8 cellular contexts compared by ENCODE assay signal in genomic region chr6:111480988-111481830, GRCh38. TPM values are rescaled to one million over a fixed set of nuclear protein-coding genes. Genes with fewer than 3 reads are reported as not detected.
DNase-seq lines count a peak whose midpoint lies in the region; ATAC-seq lines count a peak whose summit lies in the region.

No MANE protein-coding gene starts in this region.

- H3K4me3 Mint-ChIP-seq in CD4-positive, alpha-beta memory T cell, result peak overlapping the region; percentile 91 to 98 (median 96)
- peak overlapping the region; percentile 91 to 99 (median 96) for H3K4me3 Mint-ChIP-seq in IgD-negative memory B cell
- peak overlapping the region; percentile 95 for H3K4me3 Mint-ChIP-seq in activated naive CD8-positive, alpha-beta T cell treated with anti-CD3 and anti-CD28 coated beads, Interleukin-2, amount 50 U/mL, for 24 hours

- peaks cover 48% of the 10 kb centered on the region for H3K4me1 ChIP-seq in CD4-positive, alpha-beta memory T cell (ENCODE audit: insufficient read depth, low read length)
- peaks cover 3% of the 10 kb centered on the region for H3K4me1 ChIP-seq in thymus (ENCODE audit: control insufficient read depth, insufficient read depth, low read length)

- peaks cover 0 to 15% of the 10 kb centered on the region in 2 donors for H3K36me3 Mint-ChIP-seq in CD4-positive, alpha-beta memory T cell
- H3K36me3 Mint-ChIP-seq in IgD-negative memory B cell, result no peaks in the 10 kb centered on the region
- peaks cover 5% of the 10 kb centered on the region for H3K36me3 Mint-ChIP-seq in activated naive CD8-positive, alpha-beta T cell treated with anti-CD3 and anti-CD28 coated beads, Interleukin-2, amount 50 U/mL, for 24 hours (ENCODE audit: low read depth)

- DNase-seq in CD4-positive, alpha-beta memory T cell, result no peak
- no peak for DNase-seq in activated naive CD8-positive, alpha-beta T cell treated with anti-CD3 and anti-CD28 coated beads, Interleukin-2, amount 50 U/mL, for 24 hours
- peak; percentile 67 for DNase-seq in left kidney (ENCODE audit: low read depth, low spot score)
- DNase-seq in stimulated activated naive CD4-positive, alpha-beta T cell (lab: John Stamatoyannopoulos, UW), result no peak
- DNase-seq in activated CD4-positive, CD25-positive, alpha-beta regulatory T cell treated with anti-CD3 and anti-CD28 coated beads, Interleukin-2, amount 50 U/mL, for 72 hours, result no peak

- ATAC-seq in activated naive CD8-positive, alpha-beta T cell treated with anti-CD3 and anti-CD28 coated beads, Interleukin-2, amount 50 U/mL, for 24 hours, result no peak
- ATAC-seq in GM21515 (IDR thresholded peaks at IDR 0.05; ENCODE audit: unreplicated experiment), result no peak

- CTCF ChIA-PET in CD4-positive, alpha-beta memory T cell (lab: Charles Lee; ENCODE audit: partially characterized antibody), result interaction anchor here (1.1 kb wide), 1 partner anchor 222 kb away, joined by 7 read pairs; a partner anchor contains a TSS

- WGBS in thymus, result 75% methylated on average over 6 of the region's 6 CpGs

- no peaks in the 10 kb centered on the region for H3K27me3 ChIP-seq in CD4-positive, alpha-beta memory T cell (ENCODE audit: insufficient read depth, low read length)
- no peaks in the 10 kb centered on the region for H3K27me3 ChIP-seq in thymus (ENCODE audit: control insufficient read depth, insufficient read depth)

- POLR2A ChIA-PET in CD4-positive, alpha-beta memory T cell (lab: Charles Lee; ENCODE audit: partially characterized antibody), result interaction anchor here (1.5 kb wide), 1 partner anchor 222 kb away, joined by 5 read pairs; a partner anchor contains a TSS

- H3K9me3 Mint-ChIP-seq in CD4-positive, alpha-beta memory T cell, result peaks cover 0 to 2% (median 0%) of the 10 kb centered on the region in 8 donors
- H3K9me3 Mint-ChIP-seq in IgD-negative memory B cell, result no peaks in the 10 kb centered on the region
- H3K9me3 Mint-ChIP-seq in activated naive CD8-positive, alpha-beta T cell treated with anti-CD3 and anti-CD28 coated beads, Interleukin-2, amount 50 U/mL, for 24 hours, result no peaks in the 10 kb centered on the region

- peak overlapping the region; percentile 70 to 74 for H3K4me3 ChIP-seq in CD4-positive, alpha-beta memory T cell (ENCODE audit: low read length in 2 of 2)
- peak overlapping the region; percentile 97 for H3K4me3 ChIP-seq in thymus (ENCODE audit: low read length)

- intact Hi-C loops in CD4-positive, alpha-beta memory T cell (cut with micrococcal nuclease), result loop anchor here (5.0 to 10.0 kb wide), 7 partner anchors 394 to 1299 kb away; partner anchors contain the start of genes AMD1, CDC40, CDK19 and FAM229B

- H3K27me3 Mint-ChIP-seq in CD4-positive, alpha-beta memory T cell, result peaks cover 0 to 2% of the 10 kb centered on the region in 2 donors
- H3K27me3 Mint-ChIP-seq in IgD-negative memory B cell, result no peaks in the 10 kb centered on the region
- no peaks in the 10 kb centered on the region for H3K27me3 Mint-ChIP-seq in activated naive CD8-positive, alpha-beta T cell treated with anti-CD3 and anti-CD28 coated beads, Interleukin-2, amount 50 U/mL, for 24 hours

- no peaks in the 10 kb centered on the region for H3K36me3 ChIP-seq in CD4-positive, alpha-beta memory T cell (ENCODE audit: insufficient read depth, low read length)
- H3K36me3 ChIP-seq in thymus (ENCODE audit: control insufficient read depth, insufficient read depth), result no peaks in the 10 kb centered on the region

- peak overlapping the region; percentile 80 for H3K27ac ChIP-seq in CD4-positive, alpha-beta memory T cell (ENCODE audit: low read depth, low read length)
- no peak overlapping the region for H3K27ac ChIP-seq in thymus (ENCODE audit: low read depth)

- peaks cover 29 to 48% (median 40%) of the 10 kb centered on the region in 4 donors for H3K4me1 Mint-ChIP-seq in CD4-positive, alpha-beta memory T cell
- peaks cover 29 to 37% (median 30%) of the 10 kb centered on the region in 3 donors for H3K4me1 Mint-ChIP-seq in IgD-negative memory B cell
- H3K4me1 Mint-ChIP-seq in activated naive CD8-positive, alpha-beta T cell treated with anti-CD3 and anti-CD28 coated beads, Interleukin-2, amount 50 U/mL, for 24 hours, result peaks cover 49% of the 10 kb centered on the region

- no peaks in the 10 kb centered on the region for H3K9me3 ChIP-seq in CD4-positive, alpha-beta memory T cell (ENCODE audit: control insufficient read depth in 1 of 2, low read length in 2 of 2)
- no peaks in the 10 kb centered on the region for H3K9me3 ChIP-seq in thymus (ENCODE audit: control insufficient read depth)

- H3K27ac Mint-ChIP-seq in CD4-positive, alpha-beta memory T cell, result peak overlapping the region; percentile 92 to 98 (median 96)
- peak overlapping the region; percentile 87 to 96 (median 94) for H3K27ac Mint-ChIP-seq in IgD-negative memory B cell
- H3K27ac Mint-ChIP-seq in activated naive CD8-positive, alpha-beta T cell treated with anti-CD3 and anti-CD28 coated beads, Interleukin-2, amount 50 U/mL, for 24 hours, result peak overlapping the region; percentile 92

RNA-seq across cellular contexts. Expression of gene REV3L, which starts 1.8 kb away (rescaled TPM):
- 10 to 100 TPM; 28.8 to 34.5 TPM for total RNA-seq in CD4-positive, alpha-beta memory T cell
- polyA plus RNA-seq in CD4-positive, alpha-beta memory T cell, result 10 to 100 TPM in 1 of 2 donors, 1 to 10 TPM in 1; 8.0 to 20.2 TPM
- polyA plus RNA-seq in IgD-negative memory B cell, result 16.5 TPM
- 21.2 TPM for polyA plus RNA-seq in thymus
